ENCODE assay signal across 21 cellular contexts in the genomic region with DNA sequence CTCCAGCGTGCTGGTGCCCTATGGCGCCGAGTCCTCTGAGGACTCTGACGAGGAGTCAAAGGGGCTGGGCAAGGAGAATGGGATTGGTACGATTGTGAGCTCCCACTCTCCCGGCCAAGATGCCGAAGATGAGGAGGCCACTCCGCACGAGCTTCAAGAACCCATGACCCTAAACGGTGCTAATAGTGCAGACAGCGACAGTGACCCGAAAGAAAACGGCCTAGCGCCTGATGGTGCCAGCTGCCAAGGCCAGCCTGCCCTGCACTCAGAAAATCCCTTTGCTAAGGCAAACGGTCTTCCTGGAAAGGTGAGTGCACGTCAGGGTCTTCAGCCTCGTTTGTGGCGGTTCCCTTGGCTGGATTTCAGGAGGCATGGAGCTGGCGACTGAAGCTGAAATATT. TPM values are rescaled to one million over a fixed set of nuclear protein-coding genes. Genes with fewer than 3 reads are reported as not detected.
DNase-seq lines count a peak whose midpoint lies in the region; ATAC-seq, FAIRE-seq and TF ChIP-seq lines count a peak whose summit lies in the region.
"Had no signal": no experiment of that assay in that cellular context is flagged by ENCODE, and none has a peak within 500 bp of the region (broad histone marks: within the 10 kb centered on the region; RNA-seq: fewer than 3 reads in every experiment).

No MANE protein-coding gene starts in this region.

- H3K36me3 ChIP-seq in Panc1 (ENCODE audit: control insufficient read depth, insufficient read depth, low read length) (peaks cover 24% of the 10 kb centered on the region; the same call in 1 of the 2 replicates), GM12878 (ENCODE audit: control insufficient read depth in 2 of 2, insufficient read depth in 2 of 2, low read length in 1 of 2) (peaks cover 26 to 30% of the 10 kb centered on the region in 2 experiments), osteoblast (ENCODE audit: insufficient read depth, low read length) (peaks cover 67% of the 10 kb centered on the region)

- H3K27me3 ChIP-seq in Panc1 (ENCODE audit: control insufficient read depth, insufficient read depth, low read length) (no peaks in the 10 kb centered on the region), GM12878 (replicated peaks in 1 of 2; ENCODE audit: control insufficient read depth in 2 of 2, insufficient read depth in 2 of 2, low read length in 1 of 2) (no peaks in the 10 kb centered on the region), osteoblast (ENCODE audit: insufficient read depth, low read length) (no peaks in the 10 kb centered on the region)
- H3K27me3 ChIP-seq: BE2C had no signal

- TF ChIP-seq CTCF in Panc1 (IDR thresholded peaks at IDR 0.05): no peak
- no peak for TF ChIP-seq CTCF in GM12878 (IDR thresholded peaks at IDR 0.05 in 2 of 3, conservative IDR thresholded peaks at IDR 0.05 in 1 of 3; ENCODE audit: control insufficient read depth in 2 of 3, extremely low read depth in 1 of 3, insufficient read depth in 1 of 3, low read depth in 3 of 3, low read length in 3 of 3)
- TF ChIP-seq CTCF in osteoblast (IDR thresholded peaks at IDR 0.05; ENCODE audit: extremely low read depth, low read depth, low read length): no peak

- in situ Hi-C loops in Panc1 (cut with HindIII; ENCODE audit: low pct_unique_long_range_greater_than_20kb, low sequenced_read_pairs): no loop called here
- in situ Hi-C loops in GM12878 (cut with MboI): no loop called here

- no peaks in the 10 kb centered on the region for H4K20me1 ChIP-seq in GM12878 (ENCODE audit: control insufficient read depth, insufficient read depth)
- no peaks in the 10 kb centered on the region for H4K20me1 ChIP-seq in osteoblast (ENCODE audit: insufficient read depth, low read length)

- TSS peak; percentile 31 for BruUV-seq in Panc1 (replicated peaks; lab: Mats Ljungman, UMichigan)
- TSS peak; percentile 54 for BruUV-seq in GM12878 (replicated peaks; lab: Mats Ljungman, UMichigan)

- no peak for ATAC-seq in Panc1
- ATAC-seq in GM12878: no peak
- no peak for ATAC-seq in GM18511 (IDR thresholded peaks at IDR 0.05; ENCODE audit: unreplicated experiment)
- ATAC-seq: K562 had no signal

- RAD21 ChIA-PET in GM12878 (lab: Charles Lee; ENCODE audit: unreplicated experiment): interaction anchor here (0.7 kb wide), 1 partner anchor 95 kb away, joined by 3 read pairs; no protein-coding TSS in a partner anchor

- CTCF ChIA-PET in Panc1 (lab: Charles Lee): no interaction called here
- CTCF ChIA-PET in GM12878 (lab: Yijun Ruan, JAX): interaction anchor here (1.2 kb wide), 1 partner anchor 174 kb away, joined by 3 read pairs; no protein-coding TSS in a partner anchor

- FAIRE-seq in GM12878 (lab: Jason Lieb, UNC) (no peak), urothelium cell line (lab: Jason Lieb, UNC) (peak; percentile 53)
- FAIRE-seq: A204.1, GM19239, K562 had no signal

- H3K9me3 ChIP-seq in Panc1 (ENCODE audit: control insufficient read depth, insufficient read depth, low read depth, low read length) (no peaks in the 10 kb centered on the region), GM12878 (replicated peaks; ENCODE audit: control insufficient read depth, insufficient read depth, low read length) (no peaks in the 10 kb centered on the region), osteoblast (ENCODE audit: low read depth, low read length) (no peaks in the 10 kb centered on the region)
- H3K9me3 ChIP-seq: BE2C, HAP-1 had no signal

- no peak for DNase-seq in Panc1 (ENCODE audit: low read depth, low spot score)
- no peak for DNase-seq in GM12878 (ENCODE audit: low read depth, low spot score)
- peak; percentile 61 for DNase-seq in osteoblast (ENCODE audit: insufficient read length, low spot score, missing footprints)
- no peak for DNase-seq in urothelium cell line (ENCODE audit: low spot score)
- no peak for DNase-seq in NCI-H187 (lab: John Stamatoyannopoulos, UW)
- DNase-seq in COR-L47 (lab: John Stamatoyannopoulos, UW): no peak
- DNase-seq in OCI-M2 (lab: John Stamatoyannopoulos, UW; ENCODE audit: unreplicated experiment): no peak
- DNase-seq: ACHN; BE2C; C1 segment of cervical spinal cord; CD4-positive, CD25-positive, alpha-beta regulatory T cell; CD8-positive, alpha-beta memory T cell; DMS79 treated with DMSO at 0.1 percent for 48 hours; GF-D8; GM23248; IMR-90 had no signal

- no peak overlapping the region for H2AFZ ChIP-seq in GM12878 (ENCODE audit: control insufficient read depth, low read depth, low read length)
- H2AFZ ChIP-seq in osteoblast (ENCODE audit: low read length): no peak overlapping the region
- H2AFZ ChIP-seq: GM23248 had no signal

- SMC1A ChIA-PET in GM12878 (lab: Charles Lee; ENCODE audit: uncharacterized antibody, unreplicated experiment): no interaction called here

- no peak overlapping the region for H3K4me2 ChIP-seq in GM12878 (ENCODE audit: control insufficient read depth, insufficient read depth)
- H3K4me2 ChIP-seq in osteoblast (ENCODE audit: insufficient read depth, low read length): no peak overlapping the region

- no peak for TF ChIP-seq RAD21 in GM12878 (IDR thresholded peaks at IDR 0.05; ENCODE audit: insufficient read depth, low read depth, low read length)

- POLR2A ChIA-PET in Panc1 (lab: Charles Lee): no interaction called here
- POLR2A ChIA-PET in GM12878 (lab: Charles Lee): no interaction called here

- WGBS in GM12878 (ENCODE audit: insufficient coverage, insufficient replicate concordance, low lambda C conversion rate, missing lambda C conversion rate): 94% methylated on average over 19 of the region's 19 CpGs

- H3K79me2 ChIP-seq in GM12878 (ENCODE audit: control insufficient read depth, insufficient read depth, low read length) (no peaks in the 10 kb centered on the region), osteoblast (ENCODE audit: insufficient read depth, low read length) (no peaks in the 10 kb centered on the region)

- TF ChIP-seq EP300 in GM12878 (IDR thresholded peaks at IDR 0.05; ENCODE audit: borderline replicate concordance in 1 of 2, control insufficient read depth in 1 of 2, low read depth in 2 of 2, low read length in 2 of 2): no peak

- TF ChIP-seq POLR2A in GM12878 (IDR thresholded peaks at IDR 0.05; ENCODE audit: low read depth, low read length): no peak

- H3K9ac ChIP-seq in GM12878 (ENCODE audit: control insufficient read depth, insufficient read depth, low read length): no peak overlapping the region
- H3K9ac ChIP-seq: GM23248 had no signal

- no peak overlapping the region for H3K4me3 ChIP-seq in Panc1 (ENCODE audit: low read depth in 2 of 2, low read length in 2 of 2)
- no peak overlapping the region for H3K4me3 ChIP-seq in GM12878
- no peak overlapping the region for H3K4me3 ChIP-seq in osteoblast (ENCODE audit: insufficient read depth, low read length)
- H3K4me3 ChIP-seq: GM23248, HAP-1, K562 had no signal

- intact Hi-C loops in Panc1 (cut with micrococcal nuclease; ENCODE audit: unreplicated experiment): loop anchor here (10.0 kb wide), 1 partner anchor 285 kb away; no protein-coding TSS in a partner anchor
- intact Hi-C loops in GM12878 (cut with micrococcal nuclease; ENCODE audit: unreplicated experiment): no loop called here

- H3K4me1 ChIP-seq in Panc1 (ENCODE audit: control insufficient read depth, insufficient read depth, low read length): no peaks in the 10 kb centered on the region
- no peaks in the 10 kb centered on the region for H3K4me1 ChIP-seq in GM12878 (ENCODE audit: control insufficient read depth, insufficient read depth, low read length)
- no peaks in the 10 kb centered on the region for H3K4me1 ChIP-seq in osteoblast (ENCODE audit: insufficient read depth, low read length)
- H3K4me1 ChIP-seq: BE2C, HAP-1 had no signal

- no peak overlapping the region for H3K27ac ChIP-seq in Panc1 (ENCODE audit: low read length)
- no peak overlapping the region for H3K27ac ChIP-seq in GM12878 (ENCODE audit: control insufficient read depth, insufficient read depth)
- no peak overlapping the region for H3K27ac ChIP-seq in osteoblast (ENCODE audit: low read depth, low read length)
- H3K27ac ChIP-seq: GM23248 had no signal

TF ChIP-seq in GM12878, 131 proteins besides CTCF, POLR2A, EP300 and RAD21 (continues in another document):
- TF ChIP-seq ZNF384 (IDR thresholded peaks at IDR 0.05; ENCODE audit: borderline replicate concordance, low read depth, low read length): no peak
- no peak for TF ChIP-seq ZNF207 (IDR thresholded peaks at IDR 0.05; ENCODE audit: borderline replicate concordance)
- TF ChIP-seq CREM (IDR thresholded peaks at IDR 0.05; ENCODE audit: low read depth): no peak
- no peak for TF ChIP-seq JUNB (IDR thresholded peaks at IDR 0.05)
- TF ChIP-seq, protein P1, sequence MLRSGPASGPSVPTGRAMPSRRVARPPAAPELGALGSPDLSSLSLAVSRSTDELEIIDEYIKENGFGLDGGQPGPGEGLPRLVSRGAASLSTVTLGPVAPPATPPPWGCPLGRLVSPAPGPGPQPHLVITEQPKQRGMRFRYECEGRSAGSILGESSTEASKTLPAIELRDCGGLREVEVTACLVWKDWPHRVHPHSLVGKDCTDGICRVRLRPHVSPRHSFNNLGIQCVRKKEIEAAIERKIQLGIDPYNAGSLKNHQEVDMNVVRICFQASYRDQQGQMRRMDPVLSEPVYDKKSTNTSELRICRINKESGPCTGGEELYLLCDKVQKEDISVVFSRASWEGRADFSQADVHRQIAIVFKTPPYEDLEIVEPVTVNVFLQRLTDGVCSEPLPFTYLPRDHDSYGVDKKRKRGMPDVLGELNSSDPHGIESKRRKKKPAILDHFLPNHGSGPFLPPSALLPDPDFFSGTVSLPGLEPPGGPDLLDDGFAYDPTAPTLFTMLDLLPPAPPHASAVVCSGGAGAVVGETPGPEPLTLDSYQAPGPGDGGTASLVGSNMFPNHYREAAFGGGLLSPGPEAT (IDR thresholded peaks at IDR 0.05; ENCODE audit: low read depth): no peak

RNA-seq across cellular contexts. Expression of a gene that starts 45.2 kb away (rescaled TPM):
- 18.6 TPM for total RNA-seq in Panc1 (2021; ENCODE audit: unreplicated experiment)
- polyA plus RNA-seq in Panc1 (2012; ENCODE audit: insufficient read length): 12.6 TPM
- total RNA-seq in GM12878 (2013; cell fraction: nucleolus; rRNA removed): 15.1 and 16.4 TPM in 2 replicates
- total RNA-seq in GM12878 (2014; rRNA removed): 4.0 and 4.1 TPM in 2 replicates
- 4.2 and 4.3 TPM in 2 replicates for total RNA-seq in GM12878 (2014; rRNA removed; fragmentation: Illumina TruSeq; extraction: Trizol)
- total RNA-seq in GM12878 (2021): 9.2 and 9.9 TPM in 2 replicates
- 3.4 TPM for polyA plus RNA-seq in GM12878 (2011; ENCODE audit: low read depth)
- 4.9 and 5.5 TPM in 2 replicates for polyA plus RNA-seq in GM12878 (2011; rRNA removed)
- 3.9 and 4.4 TPM in 2 replicates for polyA plus RNA-seq in GM12878 (2011; cell fraction: cytosol; rRNA removed)
- polyA plus RNA-seq in GM12878 (2011; cell fraction: nucleus; rRNA removed): 8.2 and 10.9 TPM in 2 replicates
- 4.6 and 6.0 TPM in 2 replicates for polyA plus RNA-seq in GM12878 (2012)
- 7.9 TPM in 2 replicates for polyA plus RNA-seq in GM12878 (2014; fragmentation: Illumina TruSeq; extraction: Trizol)
- 1 to 10 TPM; 1.9 to 2.2 TPM for polyA plus RNA-seq in GM12878 (2014; fragmentation: Nextera tagmentation; extraction: Ambion mirVana)
- 5.3 and 5.8 TPM in 2 replicates for polyA plus RNA-seq in GM12878 (2014; rRNA removed)
- 1 to 10 TPM; 5.9 to 6.2 TPM for polyA plus RNA-seq in GM12878 (2016; fragmentation: Nextera tagmentation; extraction: Ambion mirVana)
- 4.3 and 5.2 TPM in 2 replicates for polyA minus RNA-seq in GM12878 (2011; rRNA and poly(A)+ RNA removed)
- 3.3 and 3.7 TPM in 2 replicates for polyA minus RNA-seq in GM12878 (2011; cell fraction: cytosol; rRNA and poly(A)+ RNA removed)
- polyA minus RNA-seq in GM12878 (2011; cell fraction: nucleus; rRNA and poly(A)+ RNA removed): 3.7 and 6.7 TPM in 2 replicates
- 6.8 and 8.0 TPM in 2 replicates for total RNA-seq in osteoblast
